ENCODE assay signal across 1 cellular context in the genomic region with DNA sequence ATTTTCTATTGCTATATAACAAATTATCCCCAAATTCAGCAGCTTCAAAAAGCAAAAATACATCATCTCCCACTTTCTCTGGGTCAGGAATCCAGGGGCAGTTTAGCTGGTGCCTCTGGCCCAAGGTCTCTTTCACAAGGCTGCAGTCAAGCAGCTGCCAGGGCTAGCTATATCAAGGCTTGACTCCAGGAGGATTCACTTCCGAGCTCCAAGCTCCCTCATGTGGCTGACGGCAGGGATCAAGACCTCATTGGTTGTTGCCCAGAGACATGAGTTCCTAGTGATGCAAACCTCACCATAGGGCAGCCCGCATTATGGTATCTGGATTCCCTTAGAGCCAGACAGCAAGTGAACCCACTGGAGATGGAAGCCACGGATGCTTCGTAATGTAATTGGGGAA.
TF ChIP-seq lines count a peak whose summit lies in the region.

No MANE protein-coding gene starts in this region.

TF ChIP-seq in HepG2, 621 proteins besides CTCF, POLR2A, EP300 and RAD21 (continued from another document and continues in another):
- TF ChIP-seq MXD4 (CRISPR knock-in tag; IDR thresholded peaks at IDR 0.05) (no peak), ZNF253 (CRISPR knock-in tag; IDR thresholded peaks at IDR 0.05; ENCODE audit: borderline replicate concordance) (no peak), NR2C2 (CRISPR knock-in tag; IDR thresholded peaks at IDR 0.05; ENCODE audit: borderline replicate concordance) (no peak), RFX5 (IDR thresholded peaks at IDR 0.05; ENCODE audit: low read depth, low read length) (no peak), CSRNP1 (CRISPR knock-in tag; IDR thresholded peaks at IDR 0.05) (no peak), KMT2A (CRISPR knock-in tag; IDR thresholded peaks at IDR 0.05) (no peak), ZNF121 (CRISPR knock-in tag; IDR thresholded peaks at IDR 0.05) (no peak), TOPORS (CRISPR knock-in tag; IDR thresholded peaks at IDR 0.05) (no peak), ZNF335 (CRISPR knock-in tag; IDR thresholded peaks at IDR 0.05) (0 out of 2 replicates have a peak, but pooled peaks have one; percentile 39), THAP11 (CRISPR knock-in tag; IDR thresholded peaks at IDR 0.05) (0 out of 2 replicates have a peak, but pooled peaks have one; percentile 19), PAX8 (CRISPR knock-in tag; IDR thresholded peaks at IDR 0.05; ENCODE audit: borderline replicate concordance) (no peak), ELF3 (CRISPR knock-in tag; IDR thresholded peaks at IDR 0.05) (peak; percentile 58; the same call in 1 of the 2 replicates), TCF12 (IDR thresholded peaks at IDR 0.05) (no peak), TCF12 (CRISPR knock-in tag; IDR thresholded peaks at IDR 0.05) (no peak), ZNF713 (CRISPR knock-in tag; IDR thresholded peaks at IDR 0.05) (no peak), SALL1 (CRISPR knock-in tag; IDR thresholded peaks at IDR 0.05) (peak; percentile 53; the same call in 1 of the 2 replicates), JUNB (CRISPR knock-in tag; IDR thresholded peaks at IDR 0.05; ENCODE audit: borderline replicate concordance) (no peak), IRF2 (CRISPR knock-in tag; IDR thresholded peaks at IDR 0.05) (no peak), ARNTL (CRISPR knock-in tag; IDR thresholded peaks at IDR 0.05) (no peak), TOE1 (CRISPR knock-in tag; IDR thresholded peaks at IDR 0.05) (no peak), ATF4 (CRISPR knock-in tag; IDR thresholded peaks at IDR 0.05) (0 out of 4 replicates have a peak, but pooled peaks of 1 of the 2 experiments have one; percentile 29), ZNF263 (CRISPR knock-in tag; IDR thresholded peaks at IDR 0.05) (no peak), POLR2AphosphoS2 (IDR thresholded peaks at IDR 0.05; ENCODE audit: low read depth, low read length) (no peak), IRX3 (CRISPR knock-in tag; IDR thresholded peaks at IDR 0.05; ENCODE audit: borderline replicate concordance, low read depth) (no peak), ZNF382 (CRISPR knock-in tag; IDR thresholded peaks at IDR 0.05; ENCODE audit: borderline replicate concordance) (no peak), ZNF350 (CRISPR knock-in tag; IDR thresholded peaks at IDR 0.05; ENCODE audit: borderline replicate concordance, low read depth) (no peak), ZNF792 (CRISPR knock-in tag; IDR thresholded peaks at IDR 0.05) (no peak), ISL2 (CRISPR knock-in tag; IDR thresholded peaks at IDR 0.05) (no peak), RBAK (CRISPR knock-in tag; IDR thresholded peaks at IDR 0.05) (no peak), XRCC5 (optimal IDR thresholded peaks at IDR 0.05; ENCODE audit: low read length) (peak; percentile 19), PCBP2 (optimal IDR thresholded peaks at IDR 0.05; ENCODE audit: low read depth, low read length, poor library complexity, severe bottlenecking) (no peak), ZFX (CRISPR knock-in tag; IDR thresholded peaks at IDR 0.05; ENCODE audit: low read depth) (no peak), NCOA2 (CRISPR knock-in tag; IDR thresholded peaks at IDR 0.05) (no peak), ZNF136 (CRISPR knock-in tag; IDR thresholded peaks at IDR 0.05; ENCODE audit: low read depth) (no peak), ZFP41 (CRISPR knock-in tag; IDR thresholded peaks at IDR 0.05; ENCODE audit: borderline replicate concordance) (no peak), ZSCAN21 (CRISPR knock-in tag; IDR thresholded peaks at IDR 0.05; ENCODE audit: borderline replicate concordance) (no peak), ZNF850 (CRISPR knock-in tag; conservative IDR thresholded peaks at IDR 0.05) (no peak), ZNF329 (CRISPR knock-in tag; IDR thresholded peaks at IDR 0.05; ENCODE audit: low read depth) (peak; percentile 98), ZEB1 (IDR thresholded peaks at IDR 0.05; ENCODE audit: insufficient replicate concordance, low read depth) (no peak), KMT2B (CRISPR knock-in tag; IDR thresholded peaks at IDR 0.05) (no peak), ZNF816 (CRISPR knock-in tag; IDR thresholded peaks at IDR 0.05; ENCODE audit: borderline replicate concordance) (no peak), SMAD9 (CRISPR knock-in tag; IDR thresholded peaks at IDR 0.05) (no peak), ZNF781 (CRISPR knock-in tag; IDR thresholded peaks at IDR 0.05; ENCODE audit: borderline replicate concordance, not compliant biosample characterization) (no peak), BRD4 (CRISPR knock-in tag; IDR thresholded peaks at IDR 0.05) (no peak)
- TF ChIP-seq, protein P1, sequence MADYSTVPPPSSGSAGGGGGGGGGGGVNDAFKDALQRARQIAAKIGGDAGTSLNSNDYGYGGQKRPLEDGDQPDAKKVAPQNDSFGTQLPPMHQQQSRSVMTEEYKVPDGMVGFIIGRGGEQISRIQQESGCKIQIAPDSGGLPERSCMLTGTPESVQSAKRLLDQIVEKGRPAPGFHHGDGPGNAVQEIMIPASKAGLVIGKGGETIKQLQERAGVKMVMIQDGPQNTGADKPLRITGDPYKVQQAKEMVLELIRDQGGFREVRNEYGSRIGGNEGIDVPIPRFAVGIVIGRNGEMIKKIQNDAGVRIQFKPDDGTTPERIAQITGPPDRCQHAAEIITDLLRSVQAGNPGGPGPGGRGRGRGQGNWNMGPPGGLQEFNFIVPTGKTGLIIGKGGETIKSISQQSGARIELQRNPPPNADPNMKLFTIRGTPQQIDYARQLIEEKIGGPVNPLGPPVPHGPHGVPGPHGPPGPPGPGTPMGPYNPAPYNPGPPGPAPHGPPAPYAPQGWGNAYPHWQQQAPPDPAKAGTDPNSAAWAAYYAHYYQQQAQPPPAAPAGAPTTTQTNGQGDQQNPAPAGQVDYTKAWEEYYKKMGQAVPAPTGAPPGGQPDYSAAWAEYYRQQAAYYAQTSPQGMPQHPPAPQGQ (CRISPR knock-in tag; IDR thresholded peaks at IDR 0.05; ENCODE audit: borderline replicate concordance) = no peak
- TF ChIP-seq, protein P2, sequence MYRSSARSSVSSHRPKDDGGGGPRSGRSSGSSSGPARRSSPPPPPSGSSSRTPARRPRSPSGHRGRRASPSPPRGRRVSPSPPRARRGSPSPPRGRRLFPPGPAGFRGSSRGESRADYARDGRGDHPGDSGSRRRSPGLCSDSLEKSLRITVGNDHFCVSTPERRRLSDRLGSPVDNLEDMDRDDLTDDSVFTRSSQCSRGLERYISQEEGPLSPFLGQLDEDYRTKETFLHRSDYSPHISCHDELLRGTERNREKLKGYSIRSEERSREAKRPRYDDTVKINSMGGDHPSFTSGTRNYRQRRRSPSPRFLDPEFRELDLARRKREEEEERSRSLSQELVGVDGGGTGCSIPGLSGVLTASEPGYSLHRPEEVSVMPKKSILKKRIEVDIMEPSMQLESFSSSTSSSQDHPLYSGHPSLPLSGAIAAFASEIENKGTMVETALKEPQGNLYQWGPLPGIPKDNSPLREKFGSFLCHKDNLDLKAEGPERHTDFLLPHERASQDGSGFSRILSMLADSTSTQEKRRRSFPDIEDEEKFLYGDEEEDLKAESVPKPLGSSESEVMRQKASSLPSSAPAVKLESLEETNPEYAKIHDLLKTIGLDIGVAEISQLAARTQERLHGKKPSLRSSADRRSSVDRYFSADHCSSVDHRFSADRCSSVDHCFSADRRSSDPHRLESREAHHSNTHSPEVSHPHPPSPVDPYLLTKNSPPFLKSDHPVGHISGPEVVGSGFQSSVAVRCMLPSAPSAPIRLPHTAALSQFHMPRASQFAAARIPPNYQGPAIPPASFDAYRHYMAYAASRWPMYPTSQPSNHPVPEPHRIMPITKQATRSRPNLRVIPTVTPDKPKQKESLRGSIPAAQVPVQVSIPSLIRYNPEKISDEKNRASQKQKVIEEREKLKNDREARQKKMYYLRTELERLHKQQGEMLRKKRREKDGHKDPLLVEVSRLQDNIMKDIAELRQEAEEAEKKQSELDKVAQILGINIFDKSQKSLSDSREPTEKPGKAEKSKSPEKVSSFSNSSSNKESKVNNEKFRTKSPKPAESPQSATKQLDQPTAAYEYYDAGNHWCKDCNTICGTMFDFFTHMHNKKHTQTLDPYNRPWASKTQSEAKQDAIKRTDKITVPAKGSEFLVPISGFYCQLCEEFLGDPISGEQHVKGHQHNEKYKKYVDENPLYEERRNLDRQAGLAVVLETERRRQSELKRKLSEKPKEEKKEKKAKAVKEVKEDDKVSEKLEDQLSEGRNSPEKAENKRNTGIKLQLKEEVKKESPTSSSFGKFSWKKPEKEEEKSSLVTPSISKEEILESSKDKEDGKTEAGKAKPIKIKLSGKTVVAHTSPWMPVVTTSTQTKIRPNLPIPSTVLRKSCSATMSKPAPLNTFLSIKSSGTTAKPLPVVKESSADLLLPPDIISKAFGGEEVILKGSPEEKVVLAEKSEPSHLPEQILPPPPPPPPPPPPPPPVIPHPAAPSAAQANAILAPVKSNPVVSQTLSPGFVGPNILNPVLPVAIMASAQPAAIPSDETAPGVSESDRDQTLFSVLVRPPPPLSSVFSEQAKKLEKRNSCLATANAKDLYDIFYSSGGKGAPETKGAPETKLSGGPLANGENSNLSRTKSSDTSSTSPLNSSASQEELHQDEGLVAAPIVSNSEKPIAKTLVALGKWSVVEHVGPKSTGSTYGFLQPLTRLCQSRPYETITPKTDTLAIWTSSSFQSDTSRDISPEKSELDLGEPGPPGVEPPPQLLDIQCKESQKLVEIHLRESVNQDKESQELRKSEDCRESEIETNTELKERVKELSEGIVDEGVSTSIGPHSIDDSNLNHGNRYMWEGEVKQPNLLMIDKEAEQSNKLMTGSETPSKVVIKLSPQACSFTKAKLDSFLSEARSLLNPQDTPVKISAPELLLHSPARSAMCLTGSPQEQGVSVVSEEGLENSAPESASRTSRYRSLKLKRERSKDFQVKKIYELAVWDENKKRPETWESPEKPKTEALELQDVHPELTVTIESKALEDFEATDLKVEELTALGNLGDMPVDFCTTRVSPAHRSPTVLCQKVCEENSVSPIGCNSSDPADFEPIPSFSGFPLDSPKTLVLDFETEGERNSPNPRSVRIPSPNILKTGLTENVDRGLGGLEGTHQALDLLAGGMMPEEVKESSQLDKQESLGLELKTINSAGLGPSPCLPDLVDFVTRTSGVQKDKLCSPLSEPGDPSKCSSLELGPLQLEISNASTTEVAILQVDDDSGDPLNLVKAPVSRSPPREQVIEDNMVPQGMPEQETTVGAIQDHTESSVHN (CRISPR knock-in tag; IDR thresholded peaks at IDR 0.05) = no peak
- TF ChIP-seq, protein P3, sequence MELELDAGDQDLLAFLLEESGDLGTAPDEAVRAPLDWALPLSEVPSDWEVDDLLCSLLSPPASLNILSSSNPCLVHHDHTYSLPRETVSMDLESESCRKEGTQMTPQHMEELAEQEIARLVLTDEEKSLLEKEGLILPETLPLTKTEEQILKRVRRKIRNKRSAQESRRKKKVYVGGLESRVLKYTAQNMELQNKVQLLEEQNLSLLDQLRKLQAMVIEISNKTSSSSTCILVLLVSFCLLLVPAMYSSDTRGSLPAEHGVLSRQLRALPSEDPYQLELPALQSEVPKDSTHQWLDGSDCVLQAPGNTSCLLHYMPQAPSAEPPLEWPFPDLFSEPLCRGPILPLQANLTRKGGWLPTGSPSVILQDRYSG (CRISPR knock-in tag; IDR thresholded peaks at IDR 0.05) = no peak
- TF ChIP-seq, protein P4, sequence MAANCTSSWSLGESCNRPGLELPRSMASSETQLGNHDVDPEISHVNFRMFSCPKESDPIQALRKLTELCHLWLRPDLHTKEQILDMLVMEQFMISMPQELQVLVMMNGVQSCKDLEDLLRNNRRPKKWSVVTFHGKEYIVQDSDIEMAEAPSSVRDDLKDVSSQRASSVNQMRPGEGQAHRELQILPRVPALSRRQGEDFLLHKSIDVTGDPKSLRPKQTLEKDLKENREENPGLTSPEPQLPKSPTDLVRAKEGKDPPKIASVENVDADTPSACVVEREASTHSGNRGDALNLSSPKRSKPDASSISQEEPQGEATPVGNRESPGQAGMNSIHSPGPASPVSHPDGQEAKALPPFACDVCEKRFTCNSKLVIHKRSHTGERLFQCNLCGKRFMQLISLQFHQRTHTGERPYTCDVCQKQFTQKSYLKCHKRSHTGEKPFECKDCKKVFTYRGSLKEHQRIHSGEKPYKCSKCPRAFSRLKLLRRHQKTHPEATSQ (CRISPR knock-in tag; IDR thresholded peaks at IDR 0.05; ENCODE audit: borderline replicate concordance) = no peak
- TF ChIP-seq, protein P5, sequence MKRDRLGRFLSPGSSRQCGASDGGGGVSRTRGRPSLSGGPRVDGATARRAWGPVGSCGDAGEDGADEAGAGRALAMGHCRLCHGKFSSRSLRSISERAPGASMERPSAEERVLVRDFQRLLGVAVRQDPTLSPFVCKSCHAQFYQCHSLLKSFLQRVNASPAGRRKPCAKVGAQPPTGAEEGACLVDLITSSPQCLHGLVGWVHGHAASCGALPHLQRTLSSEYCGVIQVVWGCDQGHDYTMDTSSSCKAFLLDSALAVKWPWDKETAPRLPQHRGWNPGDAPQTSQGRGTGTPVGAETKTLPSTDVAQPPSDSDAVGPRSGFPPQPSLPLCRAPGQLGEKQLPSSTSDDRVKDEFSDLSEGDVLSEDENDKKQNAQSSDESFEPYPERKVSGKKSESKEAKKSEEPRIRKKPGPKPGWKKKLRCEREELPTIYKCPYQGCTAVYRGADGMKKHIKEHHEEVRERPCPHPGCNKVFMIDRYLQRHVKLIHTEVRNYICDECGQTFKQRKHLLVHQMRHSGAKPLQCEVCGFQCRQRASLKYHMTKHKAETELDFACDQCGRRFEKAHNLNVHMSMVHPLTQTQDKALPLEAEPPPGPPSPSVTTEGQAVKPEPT (CRISPR knock-in tag; IDR thresholded peaks at IDR 0.05; ENCODE audit: low read depth) = no peak
- TF ChIP-seq, protein P6, sequence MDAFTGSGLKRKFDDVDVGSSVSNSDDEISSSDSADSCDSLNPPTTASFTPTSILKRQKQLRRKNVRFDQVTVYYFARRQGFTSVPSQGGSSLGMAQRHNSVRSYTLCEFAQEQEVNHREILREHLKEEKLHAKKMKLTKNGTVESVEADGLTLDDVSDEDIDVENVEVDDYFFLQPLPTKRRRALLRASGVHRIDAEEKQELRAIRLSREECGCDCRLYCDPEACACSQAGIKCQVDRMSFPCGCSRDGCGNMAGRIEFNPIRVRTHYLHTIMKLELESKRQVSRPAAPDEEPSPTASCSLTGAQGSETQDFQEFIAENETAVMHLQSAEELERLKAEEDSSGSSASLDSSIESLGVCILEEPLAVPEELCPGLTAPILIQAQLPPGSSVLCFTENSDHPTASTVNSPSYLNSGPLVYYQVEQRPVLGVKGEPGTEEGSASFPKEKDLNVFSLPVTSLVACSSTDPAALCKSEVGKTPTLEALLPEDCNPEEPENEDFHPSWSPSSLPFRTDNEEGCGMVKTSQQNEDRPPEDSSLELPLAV (CRISPR knock-in tag; conservative IDR thresholded peaks at IDR 0.05; ENCODE audit: low read depth) = no peak
